In the genomic region with DNA sequence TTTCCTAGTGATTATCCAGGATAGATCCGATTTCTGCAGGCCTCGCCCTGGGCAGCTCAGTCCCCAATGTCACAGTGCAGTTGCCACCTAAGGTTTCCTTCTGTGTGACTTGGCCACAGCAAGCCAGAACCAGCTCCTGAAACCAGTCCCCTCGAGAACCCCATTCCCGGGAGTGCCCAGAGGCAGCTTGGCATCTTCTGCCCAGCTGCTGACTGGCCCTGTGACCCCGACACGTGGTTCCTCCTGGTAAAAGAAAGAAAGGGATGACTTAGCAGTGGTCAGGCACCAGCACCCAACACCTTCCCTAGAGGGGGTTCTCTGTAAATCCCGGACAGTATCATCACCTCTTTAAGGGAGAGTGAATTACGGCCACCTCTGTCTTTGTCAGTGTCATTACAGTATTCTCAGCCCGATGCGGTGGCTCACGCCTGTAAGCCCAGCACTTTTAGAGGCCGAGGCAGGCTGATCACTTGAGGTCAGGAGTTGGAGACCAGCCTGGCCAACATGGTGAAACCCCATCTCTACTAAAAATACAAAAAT, we compare ENCODE assay signal across 1 cellular context.
TF ChIP-seq lines count a peak whose summit lies in the region.

No MANE protein-coding gene starts in this region.

TF ChIP-seq in GM12878, 131 proteins besides CTCF, POLR2A, EP300 and RAD21 (continued from another document):
- no peak for TF ChIP-seq ZZZ3 (IDR thresholded peaks at IDR 0.05; ENCODE audit: control insufficient read depth, insufficient read length, low read depth)
- no peak for TF ChIP-seq EGR1 (IDR thresholded peaks at IDR 0.05; ENCODE audit: borderline replicate concordance in 1 of 2, low read depth in 2 of 2, low read length in 2 of 2)
- 0 out of 2 replicates have a peak, but pooled peaks have one; percentile 7 for TF ChIP-seq LARP7 (IDR thresholded peaks at IDR 0.05)
